In the genomic region with DNA sequence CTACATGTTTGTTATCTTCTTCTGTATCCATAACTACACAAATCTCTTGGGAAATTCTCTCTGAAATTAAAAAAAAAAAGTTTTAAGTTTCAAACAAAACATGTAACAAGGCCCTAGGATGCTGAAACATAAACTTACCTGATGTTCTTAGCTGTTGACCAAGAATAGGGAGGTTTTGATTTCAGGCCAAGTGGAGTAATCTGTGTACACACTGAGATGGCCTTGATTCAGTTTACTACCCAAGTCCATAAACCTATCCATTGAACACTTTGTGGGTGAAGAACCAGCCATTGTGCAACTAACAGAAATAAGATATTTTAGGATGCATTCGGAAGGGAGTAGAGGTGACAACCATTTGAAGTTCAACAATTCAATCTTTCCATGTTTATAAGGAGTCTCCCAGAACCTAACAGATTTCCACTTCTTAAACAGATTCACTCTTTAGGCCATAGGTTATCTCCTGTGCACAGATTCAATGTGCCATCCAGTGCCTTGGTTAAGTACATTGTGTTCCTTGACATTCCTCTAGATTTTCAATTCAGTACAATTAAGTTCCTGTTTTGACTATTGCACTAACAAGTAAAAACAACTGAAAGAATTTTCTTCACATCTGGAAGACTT, we compare ENCODE assay signal across 20 cellular contexts.
DNase-seq lines count a peak whose midpoint lies in the region; ATAC-seq, FAIRE-seq and TF ChIP-seq lines count a peak whose summit lies in the region.
"Had no signal": no experiment of that assay in that cellular context is flagged by ENCODE, and none has a peak within 500 bp of the region (broad histone marks: within the 10 kb centered on the region; RNA-seq: fewer than 3 reads in every experiment).

No MANE protein-coding gene starts in this region.

- intact Hi-C loops in left colon (cut with DNase I, micrococcal nuclease), result no loop called here
- intact Hi-C loops in uterus (cut with DNase I; ENCODE audit: low total_unique reads), result no loop called here

- peaks cover 8% of the 10 kb centered on the region for H3K36me3 Mint-ChIP-seq in endodermal cell (ENCODE audit: low read depth)
- H3K36me3 Mint-ChIP-seq: CD4-positive, alpha-beta memory T cell had no signal

- no peaks in the 10 kb centered on the region for H3F3A ChIP-seq in MM.1S (ENCODE audit: insufficient read depth, low read length)

- no peak for DNase-seq in H54 (ENCODE audit: insufficient read length, low spot score)
- DNase-seq in LHCN-M2 (ENCODE audit: low read depth), result peak; percentile 32
- DNase-seq in endodermal cell, result no peak
- DNase-seq in left colon, result no peak
- DNase-seq in uterus, result no peak
- DNase-seq in MM.1S, result no peak
- DNase-seq in RPMI8226, result no peak
- no peak for DNase-seq in RKO (ENCODE audit: low spot score)
- DNase-seq: ACHN; C1 segment of cervical spinal cord; CD4-positive, alpha-beta memory T cell; COR-L47; DND-41; GDM1; GOT3 had no signal

- H2AFZ ChIP-seq in MM.1S (ENCODE audit: low read length), result no peak overlapping the region

- H3K36me3 ChIP-seq in endodermal cell (ENCODE audit: control insufficient read depth, insufficient read depth, low read length) (no peaks in the 10 kb centered on the region), uterus (no peaks in the 10 kb centered on the region), MM.1S (replicated peaks; ENCODE audit: insufficient read depth, low read length) (no peaks in the 10 kb centered on the region)
- H3K36me3 ChIP-seq: HAP-1 had no signal

- H3K27ac Mint-ChIP-seq in endodermal cell, result no peak overlapping the region
- H3K27ac Mint-ChIP-seq: B cell; CD4-positive, alpha-beta memory T cell had no signal

- no peaks in the 10 kb centered on the region for H3K4me1 ChIP-seq in endodermal cell (ENCODE audit: control insufficient read depth, insufficient read depth, low read length)
- no peaks in the 10 kb centered on the region for H3K4me1 ChIP-seq in uterus
- no peaks in the 10 kb centered on the region for H3K4me1 ChIP-seq in MM.1S (ENCODE audit: low read length)
- H3K4me1 ChIP-seq: HAP-1 had no signal

- peak; percentile 62 for FAIRE-seq in H54 (lab: Jason Lieb, UNC)
- FAIRE-seq: D721Med, GM12892, GM19239 had no signal

- no peaks in the 10 kb centered on the region for H3K79me2 ChIP-seq in MM.1S (ENCODE audit: low read length)

- H3K27me3 ChIP-seq in endodermal cell (ENCODE audit: control insufficient read depth, insufficient read depth, low read length, poor library complexity, severe bottlenecking) (no peaks in the 10 kb centered on the region), uterus (no peaks in the 10 kb centered on the region), MM.1S (replicated peaks; ENCODE audit: insufficient read depth, low read length) (no peaks in the 10 kb centered on the region)

- H4K20me1 ChIP-seq in MM.1S (ENCODE audit: insufficient read depth, low read length), result no peaks in the 10 kb centered on the region

- H3K9ac ChIP-seq in endodermal cell (ENCODE audit: extremely low read depth, low read length, poor library complexity, severe bottlenecking), result no peak overlapping the region
- no peak overlapping the region for H3K9ac ChIP-seq in MM.1S (ENCODE audit: low read length)

- no peak overlapping the region for H3K4me3 Mint-ChIP-seq in endodermal cell
- H3K4me3 Mint-ChIP-seq: B cell; CD4-positive, alpha-beta memory T cell had no signal

- H3K9me3 ChIP-seq in endodermal cell (ENCODE audit: control insufficient read depth, low read length) (peaks cover 28% of the 10 kb centered on the region), uterus (no peaks in the 10 kb centered on the region), MM.1S (replicated peaks; ENCODE audit: insufficient read depth, low read length) (no peaks in the 10 kb centered on the region)
- H3K9me3 ChIP-seq: HAP-1 had no signal

- TF ChIP-seq POLR2A in H54 (IDR thresholded peaks at IDR 0.05; ENCODE audit: low read depth, low read length) (no peak), uterus (IDR thresholded peaks at IDR 0.05) (no peak)

- peaks cover 11% of the 10 kb centered on the region for H3K9me3 Mint-ChIP-seq in endodermal cell

- 83 to 95% methylated on average over 1 of the region's 1 CpG for WGBS in endodermal cell (ENCODE audit: insufficient coverage in 1 of 2, insufficient read length in 1 of 2), 2 experiments

- H3K4me2 ChIP-seq in MM.1S (ENCODE audit: low read depth, low read length), result no peak overlapping the region

- H3K27ac ChIP-seq in endodermal cell (ENCODE audit: low read depth, low read length) (no peak overlapping the region), uterus (no peak overlapping the region), MM.1S (ENCODE audit: low read length) (no peak overlapping the region)

- TF ChIP-seq CTCF in endodermal cell (conservative IDR thresholded peaks at IDR 0.05), result no peak
- no peak for TF ChIP-seq CTCF in uterus (IDR thresholded peaks at IDR 0.05)
- TF ChIP-seq CTCF in MM.1S (IDR thresholded peaks at IDR 0.05; ENCODE audit: low read length), result no peak

- H3K4me3 ChIP-seq in endodermal cell (ENCODE audit: low read length), result peak overlapping the region; percentile 25
- no peak overlapping the region for H3K4me3 ChIP-seq in uterus
- no peak overlapping the region for H3K4me3 ChIP-seq in MM.1S (ENCODE audit: low read length)
- H3K4me3 ChIP-seq: HAP-1 had no signal

- H3K9me2 ChIP-seq in MM.1S (replicated peaks; ENCODE audit: insufficient read depth, low read length), result no peaks in the 10 kb centered on the region

- H3K4me1 Mint-ChIP-seq in endodermal cell, result no peaks in the 10 kb centered on the region
- H3K4me1 Mint-ChIP-seq: B cell; CD4-positive, alpha-beta memory T cell had no signal

- no peaks in the 10 kb centered on the region for H3K27me3 Mint-ChIP-seq in endodermal cell (ENCODE audit: insufficient read depth)
- H3K27me3 Mint-ChIP-seq: B cell; CD4-positive, alpha-beta memory T cell had no signal

- peak; percentile 61 for ATAC-seq in left colon
